27 cellular contexts compared by ENCODE assay signal in genomic region chr12:123960029-123960428, GRCh38.
"Had no signal": no experiment of that assay in that cellular context is flagged by ENCODE, and none has a peak within 500 bp of the region (broad histone marks: within the 10 kb centered on the region; RNA-seq: fewer than 3 reads in every experiment).

No MANE protein-coding gene starts in this region.

- H3K9me3 ChIP-seq: body of pancreas, heart left ventricle had no signal

- H3K4me1 ChIP-seq: adrenal gland, body of pancreas had no signal

- DNase-seq: activated B cell treated with CpG ODN at 0.5 μM for 24 hours; activated CD4-positive, alpha-beta T cell treated with anti-CD3 and anti-CD28 coated beads for 48 hours; activated CD4-positive, alpha-beta T cell treated with anti-CD3 and anti-CD28 coated beads, Interleukin-2, amount 50 U/mL, for 1 hour; activated CD4-positive, alpha-beta T cell treated with anti-CD3 and anti-CD28 coated beads, Interleukin-2, amount 50 U/mL, for 48 hours; activated CD8-positive, alpha-beta T cell treated with anti-CD3 and anti-CD28 coated beads for 36 hours; activated effector memory CD4-positive, alpha-beta T cell treated with anti-CD3 and anti-CD28 coated beads, Interleukin-2, amount 50 U/mL, for 16 hours; activated naive CD4-positive, alpha-beta T cell treated with anti-CD3 and anti-CD28 coated beads for 36 hours; activated naive CD8-positive, alpha-beta T cell treated with anti-CD3 and anti-CD28 coated beads for 36 hours; activated naive CD8-positive, alpha-beta T cell treated with anti-CD3 and anti-CD28 coated beads, Interleukin-2, amount 50 U/mL, for 24 hours; activated T-cell treated with anti-CD3 and anti-CD28 coated beads, Interleukin-2, amount 50 U/mL, for 48 hours; adrenal gland; amygdala; aorta; body of pancreas; caudate nucleus; effector CD8-positive, alpha-beta T cell; heart left ventricle; T-helper 1 cell; T-helper 17 cell; T1000; WERI-Rb-1 had no signal

- H3K27me3 ChIP-seq: adrenal gland, body of pancreas, heart left ventricle had no signal

- H3K27ac ChIP-seq: adrenal gland, body of pancreas, epithelial cell of prostate, WERI-Rb-1 had no signal

- ATAC-seq: activated CD4-positive, CD25-positive, alpha-beta regulatory T cell treated with anti-CD3 and anti-CD28 coated beads, Interleukin-2, amount 50 U/mL, for 24 hours; activated CD8-positive, alpha-beta T cell treated with anti-CD3 and anti-CD28 coated beads for 36 hours; activated naive CD8-positive, alpha-beta T cell treated with anti-CD3 and anti-CD28 coated beads, Interleukin-2, amount 50 U/mL, for 24 hours; body of pancreas; heart left ventricle; T-helper 17 cell had no signal

- H3K4me3 ChIP-seq: adrenal gland, body of pancreas, heart left ventricle had no signal

- FAIRE-seq: colon, endometrium, endothelial cell of umbilical vein, frontal cortex had no signal

- H3K36me3 ChIP-seq: adrenal gland, WERI-Rb-1 had no signal
